9 cellular contexts compared by ENCODE assay signal in genomic region chr2:174546519-174547506, GRCh38. TPM values are rescaled to one million over a fixed set of nuclear protein-coding genes. Genes with fewer than 3 reads are reported as not detected.
DNase-seq lines count a peak whose midpoint lies in the region; TF ChIP-seq lines count a peak whose summit lies in the region.
"Had no signal": no experiment of that assay in that cellular context is flagged by ENCODE, and none has a peak within 500 bp of the region (broad histone marks: within the 10 kb centered on the region; RNA-seq: fewer than 3 reads in every experiment).

No MANE protein-coding gene starts in this region.

- TF ChIP-seq CTCF in GM12865 (IDR thresholded peaks at IDR 0.05; ENCODE audit: insufficient read depth, low read depth, low read length, missing control alignments), result peak; percentile 52

- intact Hi-C loops in activated T-helper 2 cell treated with anti-CD3 and anti-CD28 coated beads, Interferon-gamma antibody, Interleukin-2, Interleukin-4, amounts not matched to agents 10 μg/mL and 5 μg/mL and 100 μg/mL, durations not matched to agents 14 hours and 24 hours and 36 hours (cut with micrococcal nuclease), result loop anchor here (1.0 kb wide), 1 partner anchor 85 kb away; no protein-coding TSS in a partner anchor

- H3K27me3 Mint-ChIP-seq in activated T-helper 2 cell treated with anti-CD3 and anti-CD28 coated beads, Interferon-gamma antibody, Interleukin-2, Interleukin-4, amounts not matched to agents 10 μg/mL and 5 μg/mL and 100 μg/mL, durations not matched to agents 14 hours and 24 hours and 36 hours (ENCODE audit: low read depth), result peaks cover 8% of the 10 kb centered on the region
- H3K27me3 Mint-ChIP-seq: IgD-negative memory B cell had no signal

- H3K9me3 Mint-ChIP-seq in activated T-helper 2 cell treated with anti-CD3 and anti-CD28 coated beads, Interferon-gamma antibody, Interleukin-2, Interleukin-4, amounts not matched to agents 10 μg/mL and 5 μg/mL and 100 μg/mL, durations not matched to agents 14 hours and 24 hours and 36 hours, result no peaks in the 10 kb centered on the region
- H3K9me3 Mint-ChIP-seq: IgD-negative memory B cell had no signal

- no peaks in the 10 kb centered on the region for H3K36me3 Mint-ChIP-seq in activated T-helper 2 cell treated with anti-CD3 and anti-CD28 coated beads, Interferon-gamma antibody, Interleukin-2, Interleukin-4, amounts not matched to agents 10 μg/mL and 5 μg/mL and 100 μg/mL, durations not matched to agents 14 hours and 24 hours and 36 hours (ENCODE audit: low read depth)

- H3K27ac Mint-ChIP-seq in activated T-helper 2 cell treated with anti-CD3 and anti-CD28 coated beads, Interferon-gamma antibody, Interleukin-2, Interleukin-4, amounts not matched to agents 10 μg/mL and 5 μg/mL and 100 μg/mL, durations not matched to agents 14 hours and 24 hours and 36 hours, result no peak overlapping the region
- H3K27ac Mint-ChIP-seq: IgD-negative memory B cell had no signal

- no peak overlapping the region for H3K4me3 Mint-ChIP-seq in activated T-helper 2 cell treated with anti-CD3 and anti-CD28 coated beads, Interferon-gamma antibody, Interleukin-2, Interleukin-4, amounts not matched to agents 10 μg/mL and 5 μg/mL and 100 μg/mL, durations not matched to agents 14 hours and 24 hours and 36 hours (ENCODE audit: low read depth)
- H3K4me3 Mint-ChIP-seq: IgD-negative memory B cell had no signal

- DNase-seq in AG20443 (ENCODE audit: low spot score), result peak; percentile 67
- DNase-seq in GM12865 (ENCODE audit: low read depth), result peak; percentile 61
- DNase-seq in NAMALWA (ENCODE audit: low spot score), result peak; percentile 56
- peak; percentile 31 for DNase-seq in activated T-helper 2 cell treated with anti-CD3 and anti-CD28 coated beads, Interferon-gamma antibody, Interleukin-2, Interleukin-4, amounts not matched to agents 10 μg/mL and 5 μg/mL and 100 μg/mL, durations not matched to agents 14 hours and 24 hours and 36 hours (ENCODE audit: low spot score)
- peak; percentile 45 to 54 for DNase-seq in hippocampal formation (lab: John Stamatoyannopoulos, UW)
- DNase-seq in stimulated activated CD8-positive, alpha-beta memory T cell treated with anti-CD3 and anti-CD28 coated beads, Interleukin-4, amount 100 ng/mL, for 48 hours, result peak; percentile 62
- no peak for DNase-seq in NCI-H2107 (lab: John Stamatoyannopoulos, UW)
- DNase-seq in NCI-H187 (lab: John Stamatoyannopoulos, UW), result no peak

- H3K4me1 Mint-ChIP-seq in activated T-helper 2 cell treated with anti-CD3 and anti-CD28 coated beads, Interferon-gamma antibody, Interleukin-2, Interleukin-4, amounts not matched to agents 10 μg/mL and 5 μg/mL and 100 μg/mL, durations not matched to agents 14 hours and 24 hours and 36 hours (ENCODE audit: low read depth), result peaks cover 2% of the 10 kb centered on the region

- no peak overlapping the region for H3K4me3 ChIP-seq in GM12865 (ENCODE audit: low read depth, low read length)

RNA-seq across cellular contexts. Expression of gene WIPF1, which starts 50.8 kb away (rescaled TPM):
- total RNA-seq in activated T-helper 2 cell treated with anti-CD3 and anti-CD28 coated beads, Interferon-gamma antibody, Interleukin-2, Interleukin-4, amounts not matched to agents 10 μg/mL and 5 μg/mL and 100 μg/mL, durations not matched to agents 14 hours and 24 hours and 36 hours, result 281 and 287 TPM in 2 replicates

RNA-seq across cellular contexts. Expression of gene GPR155, which starts 60.0 kb away (rescaled TPM):
- 0.94 and 1.1 TPM in 2 replicates for total RNA-seq in activated T-helper 2 cell treated with anti-CD3 and anti-CD28 coated beads, Interferon-gamma antibody, Interleukin-2, Interleukin-4, amounts not matched to agents 10 μg/mL and 5 μg/mL and 100 μg/mL, durations not matched to agents 14 hours and 24 hours and 36 hours

Comparison
In these comparisons a context has a peak if more than half of its experiments do, and no peak if none do; other contexts are left out.
1. DNase-seq: peak in AG20443 (single experiment), GM12865 (single experiment), NAMALWA (single experiment), activated T-helper 2 cell treated with anti-CD3 and anti-CD28 coated beads, Interferon-gamma antibody, Interleukin-2, Interleukin-4, amounts not matched to agents 10 μg/mL and 5 μg/mL and 100 μg/mL, durations not matched to agents 14 hours and 24 hours and 36 hours (single experiment), hippocampal formation (2 of 2) and stimulated activated CD8-positive, alpha-beta memory T cell treated with anti-CD3 and anti-CD28 coated beads, Interleukin-4, amount 100 ng/mL, for 48 hours (single experiment); none in NCI-H2107 (single experiment) and NCI-H187 (0 of 2).